ENCODE assay signal across 9 cellular contexts in genomic region chr19:29526730-29527499, GRCh38. TPM values are rescaled to one million over a fixed set of nuclear protein-coding genes. Genes with fewer than 3 reads are reported as not detected.
DNase-seq lines count a peak whose midpoint lies in the region; ATAC-seq and TF ChIP-seq lines count a peak whose summit lies in the region.
"Had no signal": no experiment of that assay in that cellular context is flagged by ENCODE, and none has a peak within 500 bp of the region (broad histone marks: within the 10 kb centered on the region; RNA-seq: fewer than 3 reads in every experiment).

No MANE protein-coding gene starts in this region.

- POLR2A ChIA-PET in A673 (lab: Charles Lee; ENCODE audit: low non-redundant PET) = no interaction called here
- POLR2A ChIA-PET in naive thymus-derived CD8-positive, alpha-beta T cell (lab: Charles Lee) = no interaction called here

- intact Hi-C loops in A673 (cut with micrococcal nuclease; ENCODE audit: unreplicated experiment) (no loop called here), ascending aorta (cut with DNase I) (no loop called here)

- peaks cover 0 to 5% (median 0%) of the 10 kb centered on the region in 3 donors for H3K36me3 Mint-ChIP-seq in naive thymus-derived CD8-positive, alpha-beta T cell

- DNase-seq in A673 (ENCODE audit: low spot score) (peak; percentile 6), ascending aorta (ENCODE audit: low spot score in 2 of 2) (no peak), HuH-7.5 (ENCODE audit: low spot score) (no peak), SKM-1 (lab: John Stamatoyannopoulos, UW; ENCODE audit: unreplicated experiment) (no peak), HUDEP-2 (lab: John Stamatoyannopoulos, UW; ENCODE audit: unreplicated experiment in 76 of 76) (no peak)
- no peak for DNase-seq in naive thymus-derived CD8-positive, alpha-beta T cell

- H3K4me1 Mint-ChIP-seq in naive thymus-derived CD8-positive, alpha-beta T cell = peaks cover 20 to 41% (median 30%) of the 10 kb centered on the region in 4 donors

- H3K4me3 Mint-ChIP-seq in naive thymus-derived CD8-positive, alpha-beta T cell = peak overlapping the region in 8 of 10 donors; percentile 45 to 79 (median 61)

- H3K27ac ChIP-seq in A673 (ENCODE audit: low read depth, low read length, poor library complexity, severe bottlenecking) = no peak overlapping the region
- H3K27ac ChIP-seq in ascending aorta = no peak overlapping the region

- peaks cover 0 to 3% (median 0%) of the 10 kb centered on the region in 9 donors for H3K9me3 Mint-ChIP-seq in naive thymus-derived CD8-positive, alpha-beta T cell
- H3K9me3 Mint-ChIP-seq: activated naive CD4-positive, alpha-beta T cell treated with anti-CD3 and anti-CD28 coated beads, Interleukin-2, amount 50 U/mL, for 72 hours had no signal

- H3K27me3 ChIP-seq in A673 (replicated peaks; ENCODE audit: insufficient read depth, low read depth, low read length, poor library complexity) (peaks cover 94% of the 10 kb centered on the region), ascending aorta (peaks cover 41% of the 10 kb centered on the region)

- TF ChIP-seq CTCF in A673 (conservative IDR thresholded peaks at IDR 0.05; ENCODE audit: low read depth, low read length) = no peak
- TF ChIP-seq CTCF in GM12872 (IDR thresholded peaks at IDR 0.05; ENCODE audit: insufficient read depth, low read depth, low read length) = 0 out of 3 replicates have a peak, but pooled peaks have one; percentile 13
- TF ChIP-seq CTCF in ascending aorta (IDR thresholded peaks at IDR 0.05) = no peak

- no peaks in the 10 kb centered on the region for H3K4me1 ChIP-seq in A673 (ENCODE audit: insufficient read depth, low read length, poor library complexity, severe bottlenecking)
- H3K4me1 ChIP-seq in ascending aorta = peaks cover 3 to 6% of the 10 kb centered on the region in 2 donors

- no peaks in the 10 kb centered on the region for H3K9me3 ChIP-seq in A673 (ENCODE audit: low read depth, low read length, poor library complexity, severe bottlenecking)
- no peaks in the 10 kb centered on the region for H3K9me3 ChIP-seq in ascending aorta

- no peak overlapping the region for H3K4me3 ChIP-seq in A673 (ENCODE audit: low read depth, low read length, poor library complexity, severe bottlenecking)
- H3K4me3 ChIP-seq in ascending aorta = peak overlapping the region; percentile 5 to 51

- no peak for ATAC-seq in naive thymus-derived CD8-positive, alpha-beta T cell
- ATAC-seq in HG03571 (IDR thresholded peaks at IDR 0.05; ENCODE audit: unreplicated experiment) = no peak

- H3K27me3 Mint-ChIP-seq in naive thymus-derived CD8-positive, alpha-beta T cell = peaks cover 27 to 82% (median 53%) of the 10 kb centered on the region in 5 donors

- H3K27ac Mint-ChIP-seq in naive thymus-derived CD8-positive, alpha-beta T cell = no peak overlapping the region
- H3K27ac Mint-ChIP-seq: activated naive CD4-positive, alpha-beta T cell treated with anti-CD3 and anti-CD28 coated beads, Interleukin-2, amount 50 U/mL, for 72 hours had no signal

- H3K36me3 ChIP-seq in A673 (ENCODE audit: insufficient read depth, low read length, poor library complexity, severe bottlenecking) (no peaks in the 10 kb centered on the region), ascending aorta (no peaks in the 10 kb centered on the region)

- no TSS peak for BruUV-seq in A673 (replicated peaks; lab: Mats Ljungman, UMichigan)

- CTCF ChIA-PET in A673 (lab: Charles Lee) = interaction anchor here (0.9 kb wide), 1 partner anchor 82 kb away, joined by 3 read pairs; no protein-coding TSS in a partner anchor

RNA-seq across cellular contexts. Expression of gene VSTM2B, which starts 1.1 kb away (rescaled TPM):
- total RNA-seq in A673 (2021) (not detected in 2 replicates), ascending aorta (not detected)
- not detected for total RNA-seq in naive thymus-derived CD8-positive, alpha-beta T cell
- under 1 TPM in 1 of 3 donors, not detected in 2; 0.40 TPM for polyA plus RNA-seq in naive thymus-derived CD8-positive, alpha-beta T cell
